Comparison of ENCODE assay signal across 8 cellular contexts in genomic region chr6:113394724-113395123, GRCh38.
"Had no signal": no experiment of that assay in that cellular context is flagged by ENCODE, and none has a peak within 500 bp of the region (broad histone marks: within the 10 kb centered on the region; RNA-seq: fewer than 3 reads in every experiment).

No MANE protein-coding gene starts in this region.

- H3K4me3 ChIP-seq: GM23248, HAP-1 had no signal

- H3K27ac ChIP-seq: GM23248, HL-60 had no signal

- DNase-seq: GM23248, GOT3, H7, HFFc6, KBM-7 had no signal

- H3K9me3 ChIP-seq: HAP-1 had no signal

- ATAC-seq: HCT116 had no signal

- H3K9ac ChIP-seq: GM23248 had no signal

- H3K36me3 ChIP-seq: HAP-1 had no signal

- H3K4me1 ChIP-seq: HAP-1 had no signal

- H2AFZ ChIP-seq: GM23248 had no signal
